Comparison of ENCODE assay signal across 8 cellular contexts in the genomic region with DNA sequence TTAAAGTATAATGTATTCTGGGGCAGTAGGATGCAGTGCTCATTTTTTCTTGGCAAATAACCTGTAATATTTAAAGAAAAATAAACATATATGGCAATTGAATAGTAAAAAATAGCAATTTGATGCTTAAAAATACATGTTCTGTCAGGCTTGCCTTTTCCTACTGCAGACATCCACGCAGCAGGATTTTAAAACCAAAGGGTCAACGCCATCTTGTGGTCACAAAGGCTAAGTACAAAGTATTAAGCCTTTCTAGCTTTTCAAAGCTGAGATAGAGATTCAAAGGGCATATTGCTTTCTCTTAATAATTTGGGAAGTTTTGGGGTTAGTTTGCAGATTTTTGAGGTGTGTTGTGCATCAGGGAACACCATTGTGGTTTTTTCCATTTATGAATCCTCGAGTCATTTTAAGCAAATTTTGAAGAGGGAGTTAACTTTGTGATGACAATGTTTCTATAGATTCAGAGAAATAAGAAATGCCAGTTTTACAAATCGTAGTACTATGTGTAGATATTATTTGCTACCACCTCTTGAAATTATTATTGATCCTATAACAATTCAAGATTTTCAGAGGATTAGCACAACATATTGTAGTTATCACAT. TPM values are rescaled to one million over a fixed set of nuclear protein-coding genes. Genes with fewer than 3 reads are reported as not detected.
DNase-seq lines count a peak whose midpoint lies in the region; ATAC-seq and TF ChIP-seq lines count a peak whose summit lies in the region.

No MANE protein-coding gene starts in this region.

- H3K36me3 Mint-ChIP-seq in endodermal cell (ENCODE audit: low read depth) = no peaks in the 10 kb centered on the region

- no peak overlapping the region for H2AFZ ChIP-seq in PC-9

- H3K4me1 ChIP-seq in PC-9 (replicated peaks; ENCODE audit: insufficient read depth) (no peaks in the 10 kb centered on the region), endodermal cell (ENCODE audit: control insufficient read depth, insufficient read depth, low read length) (no peaks in the 10 kb centered on the region)

- H4K20me1 ChIP-seq in PC-9 (ENCODE audit: insufficient read depth) = no peaks in the 10 kb centered on the region

- no peak overlapping the region for H3K4me3 Mint-ChIP-seq in endodermal cell

- H3K4me2 ChIP-seq in PC-9 = no peak overlapping the region

- H3K9me3 ChIP-seq in PC-9 (ENCODE audit: insufficient read depth, low read depth) = no peaks in the 10 kb centered on the region
- no peaks in the 10 kb centered on the region for H3K9me3 ChIP-seq in endodermal cell (ENCODE audit: control insufficient read depth, low read length)

- intact Hi-C loops in PC-9 (cut with micrococcal nuclease; ENCODE audit: unreplicated experiment) = loop anchor here (1.0 kb wide), 1 partner anchor 396 kb away; no protein-coding TSS in a partner anchor

- H3K9me3 Mint-ChIP-seq in endodermal cell = peaks cover 7% of the 10 kb centered on the region

- H3K27me3 Mint-ChIP-seq in endodermal cell (ENCODE audit: insufficient read depth) = peaks cover 2% of the 10 kb centered on the region

- no TSS peak for BruUV-seq in PC-9 (replicated peaks; lab: Mats Ljungman, UMichigan)

- no peak overlapping the region for H3K9ac ChIP-seq in endodermal cell (ENCODE audit: extremely low read depth, low read length, poor library complexity, severe bottlenecking)

- DNase-seq in SKM-1 treated with dmso at 0.1 percent for 144 hours (lab: John Stamatoyannopoulos, UW; ENCODE audit: unreplicated experiment) (peak; percentile 5), SKM-1 (lab: John Stamatoyannopoulos, UW; ENCODE audit: unreplicated experiment) (no peak), HT-29 (ENCODE audit: low spot score) (peak; percentile 71), PC-9 (peak in 1 of 2 experiments; percentile 6), endodermal cell (no peak), myocyte (ENCODE audit: low read depth) (peak; percentile 73)
- DNase-seq in stimulated activated CD4-positive, alpha-beta T cell treated with anti-CD3 and anti-CD28 coated beads, Interleukin-12 subunit alpha, Interleukin-12 subunit beta, amount 100 ng/mL, for 4 hours = no peak

- H3F3A ChIP-seq in PC-9 (ENCODE audit: insufficient read depth, low read depth) = no peaks in the 10 kb centered on the region

- H3K27ac ChIP-seq in PC-9 (no peak overlapping the region), endodermal cell (ENCODE audit: low read depth, low read length) (no peak overlapping the region)

- H3K27me3 ChIP-seq in PC-9 (ENCODE audit: insufficient read depth, low read depth) (no peaks in the 10 kb centered on the region), endodermal cell (ENCODE audit: control insufficient read depth, insufficient read depth, low read length, poor library complexity, severe bottlenecking) (no peaks in the 10 kb centered on the region)

- H3K79me2 ChIP-seq in PC-9 (ENCODE audit: low read depth) = no peaks in the 10 kb centered on the region

- H3K4me3 ChIP-seq in PC-9 (no peak overlapping the region), endodermal cell (ENCODE audit: low read length) (no peak overlapping the region)

- TF ChIP-seq CTCF in PC-9 (conservative IDR thresholded peaks at IDR 0.05) (peak; percentile 67), endodermal cell (conservative IDR thresholded peaks at IDR 0.05) (peak; percentile 81)

- no peaks in the 10 kb centered on the region for H3K36me3 ChIP-seq in PC-9 (ENCODE audit: low read depth)
- H3K36me3 ChIP-seq in endodermal cell (ENCODE audit: control insufficient read depth, insufficient read depth, low read length) = no peaks in the 10 kb centered on the region

- no peaks in the 10 kb centered on the region for H3K9me2 ChIP-seq in PC-9 (ENCODE audit: insufficient read depth)

- CTCF ChIA-PET in PC-9 (lab: Charles Lee) = interaction anchor here (1.4 kb wide), 1 partner anchor 15 kb away, joined by 5 read pairs; no protein-coding TSS in a partner anchor

- ATAC-seq in GM21526 (IDR thresholded peaks at IDR 0.05; ENCODE audit: low FRiP score, unreplicated experiment) = peak; percentile 88

- WGBS in endodermal cell (ENCODE audit: insufficient coverage in 1 of 2, insufficient read length in 1 of 2), 2 experiments = 0 to 5% methylated on average over 1 to 3 of the region's 4 CpGs

- H3K27ac Mint-ChIP-seq in endodermal cell = no peak overlapping the region

- POLR2A ChIA-PET in PC-9 (lab: Charles Lee; ENCODE audit: unreplicated experiment) = interaction anchor here (1.2 kb wide), 1 partner anchor 15 kb away, joined by 11 read pairs; no protein-coding TSS in a partner anchor

- H3K4me1 Mint-ChIP-seq in endodermal cell = no peaks in the 10 kb centered on the region

RNA-seq across cellular contexts. Expression of gene CCER1, which starts 4.7 kb away (rescaled TPM):
- not detected in 2 replicates for total RNA-seq in HT-29 (2014; rRNA removed; shearing (Covaris generic))
- not detected in 2 replicates for total RNA-seq in PC-9 (2021)
- total RNA-seq in endodermal cell = not detected
- not detected for polyA plus RNA-seq in endodermal cell (2013, experiment 1 of 2)
- polyA plus RNA-seq in endodermal cell (2013, experiment 2 of 2) = not detected
- total RNA-seq in myocyte = not detected in 2 replicates
- polyA plus RNA-seq in myocyte (2012) = not detected

RNA-seq across cellular contexts. Expression of gene EPYC, which starts 45.1 kb away (rescaled TPM):
- total RNA-seq in HT-29 (2014; rRNA removed; shearing (Covaris generic)) = not detected in 2 replicates
- total RNA-seq in PC-9 (2021) (not detected in 2 replicates), endodermal cell (not detected), myocyte (not detected in 2 replicates)
- polyA plus RNA-seq in endodermal cell (2013, experiment 1 of 2) = 1.9 TPM
- 0.99 TPM for polyA plus RNA-seq in endodermal cell (2013, experiment 2 of 2)
- polyA plus RNA-seq in myocyte (2012) = 21.1 TPM

Comparison
In these comparisons a context has a peak if more than half of its experiments do, and no peak if none do; other contexts are left out.
1. DNase-seq: peak in SKM-1 treated with dmso at 0.1 percent for 144 hours (single experiment), HT-29 (single experiment) and myocyte (single experiment); none in SKM-1 (single experiment), endodermal cell (single experiment) and stimulated activated CD4-positive, alpha-beta T cell treated with anti-CD3 and anti-CD28 coated beads, Interleukin-12 subunit alpha, Interleukin-12 subunit beta, amount 100 ng/mL, for 4 hours (single experiment).